Comparison of ENCODE assay signal across 8 cellular contexts in genomic region chr9:136225748-136226679, GRCh38. TPM values are rescaled to one million over a fixed set of nuclear protein-coding genes. Genes with fewer than 3 reads are reported as not detected.
A peak's percentile ranks its signal among the peaks of the same experiment; 100 is the strongest.
DNase-seq lines count a peak whose midpoint lies in the region; ATAC-seq, FAIRE-seq and TF ChIP-seq lines count a peak whose summit lies in the region.

No MANE protein-coding gene starts in this region.

- H3K4me3 ChIP-seq in GM06990 (replicated peaks; ENCODE audit: low read depth, low read length) (peak overlapping the region; percentile 43), kidney (ENCODE audit: low read length in 2 of 2) (no peak overlapping the region)

- TF ChIP-seq CTCF in GM06990 (IDR thresholded peaks at IDR 0.05; ENCODE audit: insufficient read depth, low read length, poor library complexity, severe bottlenecking) (peak; percentile 96), kidney (IDR thresholded peaks at IDR 0.05; ENCODE audit: borderline replicate concordance, extremely low read depth, insufficient read depth) (peak; percentile 65)

- intact Hi-C loops in kidney (cut with DNase I): no loop called here

- H3K9ac ChIP-seq in kidney (ENCODE audit: low read length in 2 of 2): no peak overlapping the region

- no peaks in the 10 kb centered on the region for H3K4me1 ChIP-seq in kidney (ENCODE audit: control insufficient read depth in 1 of 2, insufficient read depth in 1 of 2, low read depth in 1 of 2, low read length in 2 of 2)

- no peak overlapping the region for H3K27ac ChIP-seq in kidney (ENCODE audit: low read depth in 2 of 2, low read length in 2 of 2)

- no peak for TF ChIP-seq EP300 in Ishikawa (IDR thresholded peaks at IDR 0.05; ENCODE audit: borderline replicate concordance)

- peak; percentile 53 for ATAC-seq in GM21528 (IDR thresholded peaks at IDR 0.05; ENCODE audit: low FRiP score, unreplicated experiment)
- no peak for ATAC-seq in GM19328 (IDR thresholded peaks at IDR 0.05; ENCODE audit: unreplicated experiment)

- H3K27me3 ChIP-seq in GM06990 (replicated peaks; ENCODE audit: control insufficient read depth, insufficient read depth, low read length): no peaks in the 10 kb centered on the region

- peaks cover 21% of the 10 kb centered on the region for H3K36me3 ChIP-seq in GM06990 (ENCODE audit: control insufficient read depth, insufficient read depth, low read length)
- peaks cover 0 to 8% of the 10 kb centered on the region in 2 donors for H3K36me3 ChIP-seq in kidney (ENCODE audit: control insufficient read depth in 1 of 2, insufficient read depth in 2 of 2, low read length in 2 of 2)

- no peak for FAIRE-seq in kidney (lab: Jason Lieb, UNC)

- H3K9me3 ChIP-seq in kidney (ENCODE audit: control insufficient read depth in 1 of 2, low read length in 2 of 2): no peaks in the 10 kb centered on the region

- DNase-seq in GM06990 (ENCODE audit: extremely low read depth, insufficient read length): peak; percentile 74
- peak; percentile 33 to 73 (median 64) for DNase-seq in T-helper 1 cell
- peak; percentile 67 for DNase-seq in astrocyte of the hippocampus (ENCODE audit: low read depth, low spot score)
- no peak for DNase-seq in kidney
- DNase-seq in stimulated activated CD4-positive, alpha-beta T cell treated with anti-CD3 and anti-CD28 coated beads, TNF-alpha, amount 100 ng/mL, for 4 hours (ENCODE audit: low read depth in 3 of 3): peak; percentile 39 to 43 (median 42)

- peak; percentile 79 for TF ChIP-seq RAD21 in Ishikawa (IDR thresholded peaks at IDR 0.05; ENCODE audit: low read depth)

TF ChIP-seq in Ishikawa, 13 proteins besides CTCF, POLR2A, EP300 and RAD21:
- TF ChIP-seq YY1 (IDR thresholded peaks at IDR 0.05; ENCODE audit: low read depth) (no peak), TEAD4 (IDR thresholded peaks at IDR 0.05) (peak; percentile 79), NFIC (IDR thresholded peaks at IDR 0.05) (no peak)

RNA-seq across cellular contexts. Expression of gene QSOX2, which starts 19.6 kb away (rescaled TPM):
- total RNA-seq in kidney: 10.1 TPM
- polyA plus RNA-seq in kidney (ENCODE audit: insufficient read depth, low read depth, low replicate concordance): 4.0 TPM

RNA-seq across cellular contexts. Expression of gene LHX3, which starts 21.1 kb away (rescaled TPM):
- total RNA-seq in kidney: not detected
- not detected for polyA plus RNA-seq in kidney (ENCODE audit: insufficient read depth, low read depth, low replicate concordance)
